15 cellular contexts compared by ENCODE assay signal in genomic region chr6:141164042-141164748, GRCh38.
DNase-seq lines count a peak whose midpoint lies in the region; TF ChIP-seq lines count a peak whose summit lies in the region.
"Had no signal": no experiment of that assay in that cellular context is flagged by ENCODE, and none has a peak within 500 bp of the region (broad histone marks: within the 10 kb centered on the region; RNA-seq: fewer than 3 reads in every experiment).

No MANE protein-coding gene starts in this region.

- DNase-seq in NCI-H510A treated with DMSO at 0.1 percent for 48 hours (lab: John Stamatoyannopoulos, UW) (peak; percentile 56), NCI-H510A (lab: John Stamatoyannopoulos, UW) (no peak), brain pericyte (ENCODE audit: low read depth, low spot score) (peak; percentile 15), stomach (peak; percentile 44), NCI-H1694 (lab: John Stamatoyannopoulos, UW) (no peak), spleen (no peak)
- DNase-seq in effector CD4-positive, alpha-beta T cell: no peak
- DNase-seq: activated naive CD4-positive, alpha-beta T cell treated with Interleukin-2 at 50 U/mL for 16 hours; CD4-positive, alpha-beta T cell; GF-D8; HCEC 1CT; SK-N-SH; stimulated activated CD4-positive, alpha-beta T cell treated with anti-CD3 and anti-CD28 coated beads, Interleukin-12 subunit alpha, Interleukin-12 subunit beta, amount 100 ng/mL, for 4 hours had no signal

- TF ChIP-seq POLR2A in stomach (IDR thresholded peaks at IDR 0.05): no peak
- no peak for TF ChIP-seq POLR2A in spleen (IDR thresholded peaks at IDR 0.05)

- no peak for TF ChIP-seq EP300 in stomach (IDR thresholded peaks at IDR 0.05)

- H3K4me1 ChIP-seq in iPS-18a (ENCODE audit: control insufficient read depth, low read depth, low read length) (peaks cover 15% of the 10 kb centered on the region), stomach (peaks cover 0 to 16% (median 10%) of the 10 kb centered on the region in 4 donors), spleen (no peaks in the 10 kb centered on the region)

- H3K9ac ChIP-seq in iPS-18a (ENCODE audit: low read length): no peak overlapping the region
- H3K9ac ChIP-seq: KMS-11, SK-N-SH had no signal

- H3K9me3 ChIP-seq in iPS-18a (ENCODE audit: control insufficient read depth, low read depth, low read length): no peaks in the 10 kb centered on the region
- no peaks in the 10 kb centered on the region for H3K9me3 ChIP-seq in stomach
- H3K9me3 ChIP-seq in spleen: peaks cover 0 to 8% (median 0%) of the 10 kb centered on the region in 8 donors
- H3K9me3 ChIP-seq: SK-N-SH had no signal

- no peak for TF ChIP-seq CTCF in stomach (IDR thresholded peaks at IDR 0.05)
- TF ChIP-seq CTCF in spleen (IDR thresholded peaks at IDR 0.05 in 8 of 11, conservative IDR thresholded peaks at IDR 0.05 in 3 of 11): no peak

- H3K4me3 ChIP-seq in iPS-18a (ENCODE audit: low read length) (no peak overlapping the region), stomach (no peak overlapping the region), spleen (no peak overlapping the region)

- 18 to 41% (median 32%) methylated on average over 4 of the region's 4 CpGs for WGBS in stomach, 5 donors
- WGBS in spleen, 5 donors: 80 to 90% (median 87%) methylated on average over 4 of the region's 4 CpGs

- peak overlapping the region; percentile 15 for H3K27ac ChIP-seq in iPS-18a (ENCODE audit: low read length)
- peak overlapping the region; percentile 52 to 84 (median 59) for H3K27ac ChIP-seq in stomach
- H3K27ac ChIP-seq in spleen: no peak overlapping the region

- intact Hi-C loops in stomach (cut with DNase I; ENCODE audit: low total_unique reads): no loop called here
- intact Hi-C loops in spleen (cut with DNase I; ENCODE audit: low total_unique reads): no loop called here

- H3K27me3 ChIP-seq in iPS-18a (ENCODE audit: control insufficient read depth, insufficient read depth, low read length) (no peaks in the 10 kb centered on the region), stomach (no peaks in the 10 kb centered on the region), spleen (replicated peaks in 1 of 7) (peaks cover 0 to 4% (median 0%) of the 10 kb centered on the region in 7 donors)

- no peaks in the 10 kb centered on the region for H3K36me3 ChIP-seq in iPS-18a (ENCODE audit: control insufficient read depth, low read depth, low read length)
- no peaks in the 10 kb centered on the region for H3K36me3 ChIP-seq in stomach
- no peaks in the 10 kb centered on the region for H3K36me3 ChIP-seq in spleen

Comparison
In these comparisons a context has a peak if more than half of its experiments do, and no peak if none do; other contexts are left out.
1. DNase-seq: peak in NCI-H510A treated with DMSO at 0.1 percent for 48 hours (single experiment), brain pericyte (single experiment) and stomach (single experiment); none in NCI-H510A (single experiment), NCI-H1694 (single experiment), spleen (single experiment) and effector CD4-positive, alpha-beta T cell (single experiment).
2. H3K27ac ChIP-seq: peak in iPS-18a (single experiment) and stomach (5 of 5); none in spleen (0 of 8).